ENCODE assay signal across 1 cellular context in the genomic region with DNA sequence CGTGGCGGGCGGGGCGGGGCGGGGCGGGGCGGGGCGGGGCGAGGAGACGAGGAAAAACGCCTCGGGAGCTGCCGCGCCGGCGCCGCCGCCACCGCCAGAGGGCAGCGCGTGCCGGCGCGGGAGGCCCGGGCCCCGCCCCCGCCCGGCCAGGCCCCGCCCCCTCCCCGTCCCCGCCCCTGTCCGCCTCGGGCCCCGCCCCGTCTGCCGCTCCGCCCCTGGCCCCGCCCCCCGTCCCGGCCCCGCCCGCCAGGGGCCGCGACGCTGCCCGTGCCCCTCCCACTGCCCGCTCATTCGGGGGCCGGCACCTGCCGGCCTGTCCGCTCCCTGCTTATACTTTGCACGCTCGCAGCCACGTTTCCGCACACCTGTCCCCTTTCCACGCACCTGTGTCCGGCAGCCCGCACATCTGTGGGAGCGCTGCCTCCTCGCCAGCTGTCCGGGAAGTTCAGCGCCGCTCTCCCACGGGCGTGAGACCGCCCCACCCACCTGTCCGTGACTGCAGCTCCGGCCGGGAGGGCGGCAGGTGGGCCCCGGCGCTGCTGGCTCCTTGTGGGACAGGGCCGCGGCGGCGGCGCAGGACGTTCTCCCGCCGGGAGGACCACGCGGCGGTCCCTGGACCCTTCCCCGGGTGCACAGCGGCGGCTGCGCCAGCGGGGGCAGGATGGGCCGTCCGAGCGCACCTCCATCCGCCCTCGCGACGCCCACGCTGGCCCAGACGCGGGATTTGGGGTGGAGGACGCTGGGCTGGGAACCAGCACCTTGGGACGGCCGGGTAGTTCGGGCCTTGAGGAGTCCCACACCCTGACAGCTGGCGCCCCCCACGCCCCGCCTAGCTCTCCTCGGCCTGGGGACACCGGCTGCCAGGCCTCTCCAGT.
A peak's percentile ranks its signal among the peaks of the same experiment; 100 is the strongest.
TF ChIP-seq lines count a peak whose summit lies in the region.

No MANE protein-coding gene starts in this region.

TF ChIP-seq in K562, 482 proteins besides CTCF, POLR2A, EP300 and RAD21 (continued from another document):
- TF ChIP-seq, protein P1, sequence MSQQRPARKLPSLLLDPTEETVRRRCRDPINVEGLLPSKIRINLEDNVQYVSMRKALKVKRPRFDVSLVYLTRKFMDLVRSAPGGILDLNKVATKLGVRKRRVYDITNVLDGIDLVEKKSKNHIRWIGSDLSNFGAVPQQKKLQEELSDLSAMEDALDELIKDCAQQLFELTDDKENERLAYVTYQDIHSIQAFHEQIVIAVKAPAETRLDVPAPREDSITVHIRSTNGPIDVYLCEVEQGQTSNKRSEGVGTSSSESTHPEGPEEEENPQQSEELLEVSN (IDR thresholded peaks at IDR 0.05; ENCODE audit: borderline replicate concordance in 1 of 2, extremely low read depth in 1 of 2, insufficient read depth in 1 of 2, insufficient read length in 1 of 2, low read depth in 1 of 2, low read length in 1 of 2, poor library complexity in 1 of 2, severe bottlenecking in 1 of 2): peak in 1 of 2 experiments; percentile 73
- TF ChIP-seq, protein P2, sequence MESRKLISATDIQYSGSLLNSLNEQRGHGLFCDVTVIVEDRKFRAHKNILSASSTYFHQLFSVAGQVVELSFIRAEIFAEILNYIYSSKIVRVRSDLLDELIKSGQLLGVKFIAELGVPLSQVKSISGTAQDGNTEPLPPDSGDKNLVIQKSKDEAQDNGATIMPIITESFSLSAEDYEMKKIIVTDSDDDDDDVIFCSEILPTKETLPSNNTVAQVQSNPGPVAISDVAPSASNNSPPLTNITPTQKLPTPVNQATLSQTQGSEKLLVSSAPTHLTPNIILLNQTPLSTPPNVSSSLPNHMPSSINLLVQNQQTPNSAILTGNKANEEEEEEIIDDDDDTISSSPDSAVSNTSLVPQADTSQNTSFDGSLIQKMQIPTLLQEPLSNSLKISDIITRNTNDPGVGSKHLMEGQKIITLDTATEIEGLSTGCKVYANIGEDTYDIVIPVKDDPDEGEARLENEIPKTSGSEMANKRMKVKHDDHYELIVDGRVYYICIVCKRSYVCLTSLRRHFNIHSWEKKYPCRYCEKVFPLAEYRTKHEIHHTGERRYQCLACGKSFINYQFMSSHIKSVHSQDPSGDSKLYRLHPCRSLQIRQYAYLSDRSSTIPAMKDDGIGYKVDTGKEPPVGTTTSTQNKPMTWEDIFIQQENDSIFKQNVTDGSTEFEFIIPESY (CRISPR knock-in tag; IDR thresholded peaks at IDR 0.05): 0 out of 2 replicates have a peak, but pooled peaks have one; percentile 37
- TF ChIP-seq ZNF263 (CRISPR knock-in tag; IDR thresholded peaks at IDR 0.05; ENCODE audit: borderline replicate concordance): peak; percentile 26; the same call in 1 of the 2 replicates
